30 cellular contexts compared by ENCODE assay signal in the genomic region with DNA sequence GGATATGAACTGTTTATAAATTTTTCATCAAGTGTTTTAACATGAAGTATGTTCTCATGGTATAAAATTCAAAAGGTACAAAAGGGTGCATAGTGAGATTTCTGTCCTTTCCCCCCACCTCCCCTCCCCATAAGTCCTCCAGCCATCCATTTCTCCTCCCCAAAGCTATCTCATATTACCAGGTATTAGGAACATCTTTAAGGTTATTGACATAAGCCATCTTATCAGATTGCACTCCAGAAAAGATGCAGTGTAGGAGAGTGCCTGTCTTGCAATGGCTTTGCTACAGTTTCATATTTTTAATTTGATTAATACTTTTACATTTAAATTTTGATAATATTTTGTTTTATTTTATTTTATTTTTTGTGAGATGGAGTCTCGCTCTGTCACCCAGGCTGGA. TPM values are rescaled to one million over a fixed set of nuclear protein-coding genes. Genes with fewer than 3 reads are reported as not detected.
"Had no signal": no experiment of that assay in that cellular context is flagged by ENCODE, and none has a peak within 500 bp of the region (broad histone marks: within the 10 kb centered on the region; RNA-seq: fewer than 3 reads in every experiment).

No MANE protein-coding gene starts in this region.

- H3K27me3 ChIP-seq: testis, thyroid gland, tibial nerve, upper lobe of left lung, upper lobe of right lung, uterus, vagina had no signal

- H3K36me3 ChIP-seq: stomach, suprapubic skin, thoracic aorta, thyroid gland, tibial artery, tibial nerve, transverse colon, upper lobe of left lung, upper lobe of right lung, uterus, vagina had no signal

- H3K4me3 ChIP-seq: stomach, suprapubic skin, testis, thoracic aorta, thyroid gland, tibial artery, tibial nerve, transverse colon, upper lobe of left lung, upper lobe of right lung, uterus, vagina had no signal

- H3K9me3 ChIP-seq: stomach, suprapubic skin, testis, thoracic aorta, thyroid gland, tibial artery, tibial nerve, transverse colon, upper lobe of left lung, upper lobe of right lung, uterus, vagina had no signal

- H3K4me1 ChIP-seq: upper lobe of right lung, uterus, vagina had no signal

- H3K27ac ChIP-seq: stomach, suprapubic skin, thoracic aorta, thyroid gland, tibial artery, tibial nerve, transverse colon, upper lobe of left lung, upper lobe of right lung, uterus, vagina had no signal

- DNase-seq: stimulated activated CD4-positive, alpha-beta T cell treated with anti-CD3 and anti-CD28 coated beads, Interleukin-2, amount 100 ng/mL, for 48 hours; stimulated activated CD4-positive, alpha-beta T cell treated with anti-CD3 and anti-CD28 coated beads, Interleukin-4, amount 100 ng/mL, for 1 hour; stimulated activated CD4-positive, alpha-beta T cell treated with anti-CD3 and anti-CD28 coated beads, Interleukin-4, amount 100 ng/mL, for 24 hours; stimulated activated CD4-positive, alpha-beta T cell treated with anti-CD3 and anti-CD28 coated beads, Interleukin-4, amount 100 ng/mL, for 4 hours; stimulated activated CD8-positive, alpha-beta memory T cell treated with anti-CD3 and anti-CD28 coated beads, Interleukin-4, amount 100 ng/mL, for 48 hours; stimulated activated naive B cell treated with anti-CD40 and anti-IgM and Interleukin-4, amounts not matched to agents 10 μg/mL and 1 μg/mL and 100 μg/mL, for 72 hours; stimulated activated naive CD4-positive, alpha-beta T cell; stimulated activated naive CD4-positive, alpha-beta T cell treated with Interleukin-2 at 50 U/mL for 16 hours; stimulated activated naive CD8-positive, alpha-beta T cell treated with anti-CD3 and anti-CD28 coated beads, Interleukin-15, amount 100 ng/mL, for 72 hours; stimulated activated naive CD8-positive, alpha-beta T cell treated with anti-CD3 and anti-CD28 coated beads, Interleukin-15, Interleukin-2, amounts not matched to agents 100 U/mL and 50 U/mL, for 24 hours; stomach; substantia nigra; testis; thyroid gland; tibial artery; transverse colon; trophoblast cell; upper lobe of left lung; upper lobe of right lung; uterus had no signal

- ATAC-seq: stimulated activated effector memory CD8-positive, alpha-beta T cell treated with anti-CD3 and anti-CD28 coated beads, Interleukin-12 subunit alpha, Interleukin-12 subunit beta, amount 100 ng/mL, for 72 hours; stimulated activated memory B cell treated with anti-CD40 and anti-IgM and Interleukin-4, amounts not matched to agents 10 μg/mL and 1 μg/mL and 100 μg/mL, for 72 hours; stimulated activated naive B cell treated with anti-CD40 and anti-IgM and Interleukin-4, amounts not matched to agents 10 μg/mL and 1 μg/mL and 100 μg/mL, for 72 hours; stimulated activated naive CD8-positive, alpha-beta T cell treated with anti-CD3 and anti-CD28 coated beads, Interleukin-15, amount 100 ng/mL, for 72 hours; stimulated activated naive CD8-positive, alpha-beta T cell treated with anti-CD3 and anti-CD28 coated beads, Interleukin-15, Interleukin-2, amounts not matched to agents 100 U/mL and 50 U/mL, for 24 hours; upper lobe of right lung had no signal

- FAIRE-seq: urothelium cell line had no signal

RNA-seq across cellular contexts. Expression of a gene that starts 13.5 kb away (rescaled TPM):
- total RNA-seq: subcutaneous adipose tissue, tibial nerve, ureter had no signal

RNA-seq across cellular contexts. Expression of a gene that starts 32.9 kb away (rescaled TPM):
- total RNA-seq: subcutaneous adipose tissue, suprapubic skin, transverse colon, ureter, vagina had no signal
- polyA plus RNA-seq: thymus had no signal
